ENCODE assay signal across 15 cellular contexts in the genomic region with DNA sequence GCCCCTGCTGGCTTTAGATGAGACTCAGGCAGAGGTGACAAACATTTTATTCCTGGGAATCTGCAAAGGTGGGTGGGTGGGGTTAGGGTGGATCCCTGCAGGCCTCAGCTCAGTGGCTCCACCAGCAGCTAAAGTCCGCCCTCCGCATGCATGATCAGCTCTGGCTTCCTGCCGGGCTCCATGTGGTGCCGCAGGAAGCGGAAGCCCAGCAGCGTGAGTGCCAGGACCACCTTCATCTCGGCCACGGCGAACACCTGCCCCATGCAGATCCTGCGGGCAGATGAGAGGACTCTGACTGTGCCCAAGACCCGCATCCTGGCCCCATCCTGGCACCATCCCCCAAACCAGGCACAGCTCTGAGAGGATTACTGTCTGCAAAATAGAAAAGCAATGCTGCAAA. TPM values are rescaled to one million over a fixed set of nuclear protein-coding genes. Genes with fewer than 3 reads are reported as not detected.
DNase-seq lines count a peak whose midpoint lies in the region; ATAC-seq, FAIRE-seq and TF ChIP-seq lines count a peak whose summit lies in the region.
"Had no signal": no experiment of that assay in that cellular context is flagged by ENCODE, and none has a peak within 500 bp of the region (broad histone marks: within the 10 kb centered on the region; RNA-seq: fewer than 3 reads in every experiment).

No MANE protein-coding gene starts in this region.

- in situ Hi-C loops in GM12878 (cut with MboI): no loop called here

- FAIRE-seq in GM12878 (lab: Jason Lieb, UNC) (no peak), HTR-8/SVneo (lab: Jason Lieb, UNC) (no peak)
- FAIRE-seq: GM12891, kidney had no signal

- no peak for TF ChIP-seq EP300 in GM12878 (IDR thresholded peaks at IDR 0.05; ENCODE audit: borderline replicate concordance in 1 of 2, control insufficient read depth in 1 of 2, low read depth in 2 of 2, low read length in 2 of 2)

- peaks cover 22% of the 10 kb centered on the region for H3K27me3 Mint-ChIP-seq in activated CD4-positive, alpha-beta T cell treated with anti-CD3 and anti-CD28 coated beads, Interleukin-2, amount 10 ng/mL, durations not matched to agents 7 days and 5 days

- CTCF ChIA-PET in activated CD4-positive, alpha-beta T cell treated with anti-CD3 and anti-CD28 coated beads, Interleukin-2, amount 10 ng/mL, durations not matched to agents 7 days and 5 days (lab: Charles Lee): no interaction called here
- CTCF ChIA-PET in GM12878 (lab: Yijun Ruan, JAX): no interaction called here

- no peak overlapping the region for H3K4me3 ChIP-seq in GM12878
- H3K4me3 ChIP-seq: esophagus muscularis mucosa, vagina had no signal

- RAD21 ChIA-PET in GM12878 (lab: Charles Lee; ENCODE audit: unreplicated experiment): no interaction called here

- BruUV-seq in GM12878 (replicated peaks; lab: Mats Ljungman, UMichigan): no TSS peak

- no peaks in the 10 kb centered on the region for H3K36me3 Mint-ChIP-seq in activated CD4-positive, alpha-beta T cell treated with anti-CD3 and anti-CD28 coated beads, Interleukin-2, amount 10 ng/mL, durations not matched to agents 7 days and 5 days (ENCODE audit: low read depth)
- H3K36me3 Mint-ChIP-seq: brain had no signal

- H2AFZ ChIP-seq in GM12878 (ENCODE audit: control insufficient read depth, low read depth, low read length): peak overlapping the region; percentile 23; the same call in 1 of the 2 replicates

- no peaks in the 10 kb centered on the region for H3K79me2 ChIP-seq in GM12878 (ENCODE audit: control insufficient read depth, insufficient read depth, low read length)

- no peaks in the 10 kb centered on the region for H4K20me1 ChIP-seq in GM12878 (ENCODE audit: control insufficient read depth, insufficient read depth)

- H3K4me2 ChIP-seq in GM12878 (ENCODE audit: control insufficient read depth, insufficient read depth): 0 out of 2 replicates have a peak overlapping the region, but pooled peaks have one; percentile 25

- peak; percentile 23 for DNase-seq in activated CD4-positive, alpha-beta T cell treated with anti-CD3 and anti-CD28 coated beads, Interleukin-2, amount 10 ng/mL, durations not matched to agents 7 days and 5 days
- DNase-seq in activated CD4-positive, alpha-beta T cell treated with anti-CD3 and anti-CD28 coated beads, Interleukin-2, amount 50 U/mL, for 4 hours: no peak
- peak; percentile 15 for DNase-seq in NCI-H526 treated with DMSO at 0.1 percent for 48 hours (lab: John Stamatoyannopoulos, UW)
- no peak for DNase-seq in GM12878 (ENCODE audit: low read depth, low spot score)
- DNase-seq in stimulated activated CD8-positive, alpha-beta memory T cell treated with anti-CD3 and anti-CD28 coated beads, Interleukin-4, amount 100 ng/mL, for 48 hours: peak; percentile 35
- DNase-seq in HTR-8/SVneo (ENCODE audit: insufficient read length, low spot score): no peak
- DNase-seq in cerebellar cortex (ENCODE audit: low spot score): no peak
- DNase-seq: kidney had no signal

- no peak overlapping the region for H3K4me3 Mint-ChIP-seq in activated CD4-positive, alpha-beta T cell treated with anti-CD3 and anti-CD28 coated beads, Interleukin-2, amount 10 ng/mL, durations not matched to agents 7 days and 5 days
- H3K4me3 Mint-ChIP-seq: brain had no signal

- no peaks in the 10 kb centered on the region for H3K27me3 ChIP-seq in GM12878 (replicated peaks in 1 of 2; ENCODE audit: control insufficient read depth in 2 of 2, insufficient read depth in 2 of 2, low read length in 1 of 2)
- H3K27me3 ChIP-seq: vagina had no signal

- POLR2A ChIA-PET in activated CD4-positive, alpha-beta T cell treated with anti-CD3 and anti-CD28 coated beads, Interleukin-2, amount 10 ng/mL, durations not matched to agents 7 days and 5 days (lab: Charles Lee): no interaction called here
- POLR2A ChIA-PET in GM12878 (lab: Charles Lee): no interaction called here

- intact Hi-C loops in GM12878 (cut with micrococcal nuclease; ENCODE audit: unreplicated experiment): no loop called here

- no peaks in the 10 kb centered on the region for H3K4me1 ChIP-seq in GM12878 (ENCODE audit: control insufficient read depth, insufficient read depth, low read length)
- H3K4me1 ChIP-seq: esophagus muscularis mucosa, vagina had no signal

- H3K9me3 ChIP-seq in GM12878 (replicated peaks; ENCODE audit: control insufficient read depth, insufficient read depth, low read length): no peaks in the 10 kb centered on the region
- H3K9me3 ChIP-seq: esophagus muscularis mucosa, vagina had no signal

- H3K9me3 Mint-ChIP-seq in activated CD4-positive, alpha-beta T cell treated with anti-CD3 and anti-CD28 coated beads, Interleukin-2, amount 10 ng/mL, durations not matched to agents 7 days and 5 days: no peaks in the 10 kb centered on the region

- H3K9ac ChIP-seq in GM12878 (ENCODE audit: control insufficient read depth, insufficient read depth, low read length): no peak overlapping the region

- TF ChIP-seq CTCF in GM12878 (IDR thresholded peaks at IDR 0.05 in 2 of 3, conservative IDR thresholded peaks at IDR 0.05 in 1 of 3; ENCODE audit: control insufficient read depth in 2 of 3, extremely low read depth in 1 of 3, insufficient read depth in 1 of 3, low read depth in 3 of 3, low read length in 3 of 3): no peak

- no peak overlapping the region for H3K27ac ChIP-seq in GM12878 (ENCODE audit: control insufficient read depth, insufficient read depth)
- H3K27ac ChIP-seq: esophagus muscularis mucosa, vagina had no signal

- ATAC-seq in GM12878 (no peak), HG03354 (IDR thresholded peaks at IDR 0.05; ENCODE audit: poor library complexity, severe bottlenecking, unreplicated experiment) (no peak)

- WGBS in GM12878 (ENCODE audit: insufficient coverage, insufficient replicate concordance, low lambda C conversion rate, missing lambda C conversion rate): 18% methylated on average over 11 of the region's 11 CpGs

- peak overlapping the region; percentile 68 for H3K27ac Mint-ChIP-seq in activated CD4-positive, alpha-beta T cell treated with anti-CD3 and anti-CD28 coated beads, Interleukin-2, amount 10 ng/mL, durations not matched to agents 7 days and 5 days
- H3K27ac Mint-ChIP-seq: brain had no signal

- no peak for TF ChIP-seq RAD21 in GM12878 (IDR thresholded peaks at IDR 0.05; ENCODE audit: insufficient read depth, low read depth, low read length)

- TF ChIP-seq POLR2A in GM12878 (IDR thresholded peaks at IDR 0.05; ENCODE audit: low read depth, low read length): no peak

- peaks cover 18% of the 10 kb centered on the region for H3K4me1 Mint-ChIP-seq in activated CD4-positive, alpha-beta T cell treated with anti-CD3 and anti-CD28 coated beads, Interleukin-2, amount 10 ng/mL, durations not matched to agents 7 days and 5 days
- H3K4me1 Mint-ChIP-seq: brain had no signal

- SMC1A ChIA-PET in GM12878 (lab: Charles Lee; ENCODE audit: uncharacterized antibody, unreplicated experiment): no interaction called here

- H3K36me3 ChIP-seq in GM12878 (ENCODE audit: control insufficient read depth in 2 of 2, insufficient read depth in 2 of 2, low read length in 1 of 2): no peaks in the 10 kb centered on the region
- H3K36me3 ChIP-seq: esophagus muscularis mucosa, vagina had no signal

RNA-seq across cellular contexts. Expression of gene CYP4F2, which starts 26.3 kb away (rescaled TPM):
- total RNA-seq in activated CD4-positive, alpha-beta T cell treated with anti-CD3 and anti-CD28 coated beads, Interleukin-2, amount 10 ng/mL, durations not matched to agents 7 days and 5 days: not detected
- total RNA-seq in GM12878 (2013; cell fraction: nucleolus; rRNA removed): not detected in 2 replicates
- total RNA-seq in GM12878 (2014; rRNA removed) (0.62 and 0.76 TPM in 2 replicates), GM12878 (2014; rRNA removed; fragmentation: Illumina TruSeq; extraction: Trizol) (0.22 and 0.32 TPM in 2 replicates), GM12878 (2021) (1.1 and 1.6 TPM in 2 replicates)
- polyA plus RNA-seq in GM12878 (2011; ENCODE audit: low read depth): 0.72 TPM
- polyA plus RNA-seq in GM12878 (2011; rRNA removed) (0.46 and 0.64 TPM in 2 replicates), GM12878 (2014; fragmentation: Illumina TruSeq; extraction: Trizol) (0.54 and 2.4 TPM in 2 replicates), GM12878 (2014; fragmentation: Nextera tagmentation; extraction: Ambion mirVana) (under 1 TPM; 0.08 to 0.24 TPM), GM12878 (2014; rRNA removed) (1.9 and 3.5 TPM in 2 replicates), GM12878 (2016; fragmentation: Nextera tagmentation; extraction: Ambion mirVana) (under 1 TPM; 0.82 to 0.99 TPM)
- polyA plus RNA-seq in GM12878 (2011; cell fraction: cytosol; rRNA removed): 0.76 and 0.97 TPM in 2 replicates
- polyA plus RNA-seq in GM12878 (2011; cell fraction: nucleus; rRNA removed): 3.4 and 5.1 TPM in 2 replicates
- polyA plus RNA-seq in GM12878 (2012): 0.57 and 0.87 TPM in 2 replicates
- polyA minus RNA-seq in GM12878 (2011; rRNA and poly(A)+ RNA removed): 0.46 and 0.59 TPM in 2 replicates
- polyA minus RNA-seq in GM12878 (2011; cell fraction: cytosol; rRNA and poly(A)+ RNA removed): not detected in 2 replicates
- polyA minus RNA-seq in GM12878 (2011; cell fraction: nucleus; rRNA and poly(A)+ RNA removed): 0.96 and 1.3 TPM in 2 replicates
- total RNA-seq: esophagus muscularis mucosa, OCI-LY7, omental fat pad had no signal

RNA-seq across cellular contexts. Expression of gene OR10H1, which starts 56.1 kb away (rescaled TPM):
- total RNA-seq in activated CD4-positive, alpha-beta T cell treated with anti-CD3 and anti-CD28 coated beads, Interleukin-2, amount 10 ng/mL, durations not matched to agents 7 days and 5 days: not detected
- not detected in 2 replicates for total RNA-seq in GM12878 (2013; cell fraction: nucleolus; rRNA removed)
- total RNA-seq in GM12878 (2014; rRNA removed) (not detected in 2 replicates), GM12878 (2014; rRNA removed; fragmentation: Illumina TruSeq; extraction: Trizol) (not detected in 2 replicates), GM12878 (2021) (not detected in 2 replicates)
- polyA plus RNA-seq in GM12878 (2011; ENCODE audit: low read depth): not detected
- polyA plus RNA-seq in GM12878 (2011; rRNA removed) (not detected in 2 replicates), GM12878 (2014; fragmentation: Illumina TruSeq; extraction: Trizol) (not detected in 2 replicates), GM12878 (2014; fragmentation: Nextera tagmentation; extraction: Ambion mirVana) (not detected), GM12878 (2014; rRNA removed) (not detected in 2 replicates), GM12878 (2016; fragmentation: Nextera tagmentation; extraction: Ambion mirVana) (not detected)
- polyA plus RNA-seq in GM12878 (2011; cell fraction: cytosol; rRNA removed): not detected in 2 replicates
- polyA plus RNA-seq in GM12878 (2011; cell fraction: nucleus; rRNA removed): not detected in 2 replicates
- not detected in 2 replicates for polyA plus RNA-seq in GM12878 (2012)
- not detected in 2 replicates for polyA minus RNA-seq in GM12878 (2011; rRNA and poly(A)+ RNA removed)
- not detected in 2 replicates for polyA minus RNA-seq in GM12878 (2011; cell fraction: cytosol; rRNA and poly(A)+ RNA removed)
- polyA minus RNA-seq in GM12878 (2011; cell fraction: nucleus; rRNA and poly(A)+ RNA removed): not detected in 2 replicates
- total RNA-seq: esophagus muscularis mucosa, omental fat pad, vagina had no signal

Comparison
In these comparisons a context has a peak if more than half of its experiments do, and no peak if none do; other contexts are left out.
1. DNase-seq: peak in activated CD4-positive, alpha-beta T cell treated with anti-CD3 and anti-CD28 coated beads, Interleukin-2, amount 10 ng/mL, durations not matched to agents 7 days and 5 days (single experiment), NCI-H526 treated with DMSO at 0.1 percent for 48 hours (single experiment) and stimulated activated CD8-positive, alpha-beta memory T cell treated with anti-CD3 and anti-CD28 coated beads, Interleukin-4, amount 100 ng/mL, for 48 hours (single experiment); none in activated CD4-positive, alpha-beta T cell treated with anti-CD3 and anti-CD28 coated beads, Interleukin-2, amount 50 U/mL, for 4 hours (0 of 2), GM12878 (single experiment), HTR-8/SVneo (single experiment) and cerebellar cortex (single experiment).